9 cellular contexts compared by ENCODE assay signal in genomic region chr20:44070139-44070900, GRCh38.
DNase-seq lines count a peak whose midpoint lies in the region; ATAC-seq, FAIRE-seq and TF ChIP-seq lines count a peak whose summit lies in the region.
"Had no signal": no experiment of that assay in that cellular context is flagged by ENCODE, and none has a peak within 500 bp of the region (broad histone marks: within the 10 kb centered on the region; RNA-seq: fewer than 3 reads in every experiment).

No MANE protein-coding gene starts in this region.

- H3K9me2 ChIP-seq in GM23338 (ENCODE audit: insufficient read depth) = no peaks in the 10 kb centered on the region

- H3K9me3 Mint-ChIP-seq in GM23338 = no peaks in the 10 kb centered on the region
- no peaks in the 10 kb centered on the region for H3K9me3 Mint-ChIP-seq in T-helper 2 cell treated with Interferon-gamma antibody and Interleukin-4, amounts not matched to agents 5 μg/mL and 100 μg/mL, for 36 hours
- no peaks in the 10 kb centered on the region for H3K9me3 Mint-ChIP-seq in central memory CD8-positive, alpha-beta T cell

- no peaks in the 10 kb centered on the region for H3K36me3 Mint-ChIP-seq in GM23338 (ENCODE audit: low read depth)
- H3K36me3 Mint-ChIP-seq in T-helper 2 cell treated with Interferon-gamma antibody and Interleukin-4, amounts not matched to agents 5 μg/mL and 100 μg/mL, for 36 hours (ENCODE audit: low read depth) = peaks cover 3% of the 10 kb centered on the region
- H3K36me3 Mint-ChIP-seq in central memory CD8-positive, alpha-beta T cell (ENCODE audit: insufficient read depth) = peaks cover 15% of the 10 kb centered on the region

- WGBS in small intestine, 3 donors = 62 to 71% (median 67%) methylated on average over 17 of the region's 17 CpGs

- no peaks in the 10 kb centered on the region for H3K79me2 ChIP-seq in GM23338 (replicated peaks; ENCODE audit: insufficient read depth)

- H3K36me3 ChIP-seq in GM23338 (ENCODE audit: insufficient read depth) (no peaks in the 10 kb centered on the region), small intestine (ENCODE audit: control insufficient read depth in 2 of 2, insufficient read depth in 2 of 2, low read length in 2 of 2) (no peaks in the 10 kb centered on the region)

- peaks cover 10% of the 10 kb centered on the region for H3K27me3 Mint-ChIP-seq in GM23338 (ENCODE audit: insufficient read depth, low read depth, poor library complexity)
- peaks cover 5% of the 10 kb centered on the region for H3K27me3 Mint-ChIP-seq in T-helper 2 cell treated with Interferon-gamma antibody and Interleukin-4, amounts not matched to agents 5 μg/mL and 100 μg/mL, for 36 hours (ENCODE audit: low read depth)
- no peaks in the 10 kb centered on the region for H3K27me3 Mint-ChIP-seq in central memory CD8-positive, alpha-beta T cell

- no peak overlapping the region for H3K4me3 Mint-ChIP-seq in GM23338
- peak overlapping the region; percentile 82 for H3K4me3 Mint-ChIP-seq in T-helper 2 cell treated with Interferon-gamma antibody and Interleukin-4, amounts not matched to agents 5 μg/mL and 100 μg/mL, for 36 hours
- H3K4me3 Mint-ChIP-seq in central memory CD8-positive, alpha-beta T cell = peak overlapping the region; percentile 80

- H3K4me3 ChIP-seq in GM23338 (no peak overlapping the region), small intestine (ENCODE audit: low read depth in 1 of 2, low read length in 2 of 2) (no peak overlapping the region)

- no peak overlapping the region for H2AFZ ChIP-seq in GM23338

- no peak overlapping the region for H3K4me2 ChIP-seq in GM23338

- FAIRE-seq in small intestine (lab: Jason Lieb, UNC) = no peak

- no peaks in the 10 kb centered on the region for H3K9me3 ChIP-seq in small intestine (ENCODE audit: control insufficient read depth, low read depth)

- H3K4me1 ChIP-seq in GM23338 (ENCODE audit: insufficient read depth) (no peaks in the 10 kb centered on the region; the same call in 1 of the 2 replicates), small intestine (ENCODE audit: control insufficient read depth in 2 of 2, insufficient read depth in 1 of 2, low read depth in 1 of 2, low read length in 1 of 2) (no peaks in the 10 kb centered on the region)

- no peak for TF ChIP-seq CTCF in GM23338 (conservative IDR thresholded peaks at IDR 0.05; ENCODE audit: low read depth in 2 of 2)

- DNase-seq in GM23338 (ENCODE audit: low spot score) (no peak), small intestine (no peak), ACHN (no peak), NCI-H187 treated with DMSO at 0.1 percent for 48 hours (lab: John Stamatoyannopoulos, UW) (no peak)
- no peak for DNase-seq in T-helper 2 cell treated with Interferon-gamma antibody and Interleukin-4, amounts not matched to agents 5 μg/mL and 100 μg/mL, for 36 hours (ENCODE audit: low spot score)
- peak; percentile 35 to 67 for DNase-seq in central memory CD8-positive, alpha-beta T cell (ENCODE audit: low spot score in 2 of 2)
- DNase-seq: DMS79 treated with DMSO at 0.1 percent for 48 hours had no signal

- peaks cover 24% of the 10 kb centered on the region for H3K4me1 Mint-ChIP-seq in GM23338
- H3K4me1 Mint-ChIP-seq in T-helper 2 cell treated with Interferon-gamma antibody and Interleukin-4, amounts not matched to agents 5 μg/mL and 100 μg/mL, for 36 hours (ENCODE audit: low read depth) = peaks cover 64% of the 10 kb centered on the region
- peaks cover 44% of the 10 kb centered on the region for H3K4me1 Mint-ChIP-seq in central memory CD8-positive, alpha-beta T cell

- no peaks in the 10 kb centered on the region for H4K20me1 ChIP-seq in GM23338 (replicated peaks; ENCODE audit: insufficient read depth)

- H3K27ac Mint-ChIP-seq in GM23338 = no peak overlapping the region
- peak overlapping the region; percentile 92 for H3K27ac Mint-ChIP-seq in T-helper 2 cell treated with Interferon-gamma antibody and Interleukin-4, amounts not matched to agents 5 μg/mL and 100 μg/mL, for 36 hours
- peak overlapping the region; percentile 96 for H3K27ac Mint-ChIP-seq in central memory CD8-positive, alpha-beta T cell (ENCODE audit: low read depth)

- ATAC-seq in GM23338 (no peak), HG03571 (IDR thresholded peaks at IDR 0.05; ENCODE audit: unreplicated experiment) (no peak), GM19328 (IDR thresholded peaks at IDR 0.05; ENCODE audit: unreplicated experiment) (no peak)
- peak; percentile 64 for ATAC-seq in central memory CD8-positive, alpha-beta T cell (replicated peaks; ENCODE audit: extremely low read depth, poor library complexity, severe bottlenecking)

- no peaks in the 10 kb centered on the region for H3F3A ChIP-seq in GM23338 (replicated peaks; ENCODE audit: low read depth)

- in situ Hi-C loops in ACHN (cut with HindIII; ENCODE audit: low pct_ligation_motif_present, low pct_unique_long_range_greater_than_20kb, low sequenced_read_pairs) = no loop called here

- H3K27ac ChIP-seq in GM23338 (ENCODE audit: low read depth) (no peak overlapping the region), small intestine (ENCODE audit: low read depth in 1 of 2, low read length in 1 of 2) (peak overlapping the region; percentile 27 to 63)

- no peaks in the 10 kb centered on the region for H3K27me3 ChIP-seq in GM23338 (ENCODE audit: insufficient read depth)
- no peaks in the 10 kb centered on the region for H3K27me3 ChIP-seq in small intestine (ENCODE audit: control insufficient read depth in 2 of 2, insufficient read depth in 2 of 2, low read length in 2 of 2)

TF ChIP-seq in GM23338, 12 proteins besides CTCF, POLR2A, EP300 and RAD21 (continues in another document):
- TF ChIP-seq REST (IDR thresholded peaks at IDR 0.05; ENCODE audit: unreplicated experiment) = peak; percentile 35
- no peak for TF ChIP-seq POLR2AphosphoS5 (IDR thresholded peaks at IDR 0.05; ENCODE audit: low read depth)
- TF ChIP-seq CREB1 (CRISPR knock-in tag; IDR thresholded peaks at IDR 0.05; ENCODE audit: low read depth) = no peak

Comparison
In these comparisons a context has a peak if more than half of its experiments do, and no peak if none do; other contexts are left out.
1. DNase-seq: peak in central memory CD8-positive, alpha-beta T cell (2 of 2); none in GM23338 (single experiment), T-helper 2 cell treated with Interferon-gamma antibody and Interleukin-4, amounts not matched to agents 5 μg/mL and 100 μg/mL, for 36 hours (single experiment), small intestine (single experiment), ACHN (single experiment) and NCI-H187 treated with DMSO at 0.1 percent for 48 hours (single experiment).